1 cellular context compared by ENCODE assay signal in genomic region chr4:76513517-76513916, GRCh38.
TF ChIP-seq lines count a peak whose summit lies in the region.

No MANE protein-coding gene starts in this region.

TF ChIP-seq in IMR-90, 13 proteins besides CTCF, POLR2A, EP300 and RAD21 (continued from another document):
- TF ChIP-seq USF2 (IDR thresholded peaks at IDR 0.05; ENCODE audit: low read depth, low read length) (no peak), FOS (IDR thresholded peaks at IDR 0.05; ENCODE audit: low read depth, low read length) (no peak), MAZ (IDR thresholded peaks at IDR 0.05; ENCODE audit: borderline replicate concordance, low read depth, low read length) (no peak), CEBPB (IDR thresholded peaks at IDR 0.05; ENCODE audit: low read depth, low read length) (no peak), MXI1 (IDR thresholded peaks at IDR 0.05; ENCODE audit: borderline replicate concordance, low read depth, low read length) (no peak), CHD1 (IDR thresholded peaks at IDR 0.05; ENCODE audit: low read depth, low read length) (no peak), RCOR1 (IDR thresholded peaks at IDR 0.05; ENCODE audit: insufficient replicate concordance, low read length) (no peak), NFE2L2 (IDR thresholded peaks at IDR 0.05; ENCODE audit: low read depth, low read length) (no peak), MAFK (IDR thresholded peaks at IDR 0.05; ENCODE audit: low read depth, low read length) (no peak), RFX5 (IDR thresholded peaks at IDR 0.05; ENCODE audit: low read depth, low read length) (no peak), ELK1 (IDR thresholded peaks at IDR 0.05; ENCODE audit: borderline replicate concordance, low read depth, low read length) (no peak)
TF ChIP-seq in IMR-90: peak in this region for 0.
